Comparison of ENCODE assay signal across 7 cellular contexts in genomic region chr7:38660427-38661099, GRCh38. TPM values are rescaled to one million over a fixed set of nuclear protein-coding genes. Genes with fewer than 3 reads are reported as not detected.
DNase-seq lines count a peak whose midpoint lies in the region; ATAC-seq and TF ChIP-seq lines count a peak whose summit lies in the region.

No MANE protein-coding gene starts in this region.

- H3K9me3 ChIP-seq in neural progenitor cell (ENCODE audit: low read depth) = no peaks in the 10 kb centered on the region

- H2AFZ ChIP-seq in neural progenitor cell (replicated peaks) = no peak overlapping the region

- no peaks in the 10 kb centered on the region for H3K4me1 Mint-ChIP-seq in neural progenitor cell

- H3K4me3 ChIP-seq in neural progenitor cell = no peak overlapping the region

- H3F3A ChIP-seq in neural progenitor cell (ENCODE audit: low read depth) = no peaks in the 10 kb centered on the region

- H4K20me1 ChIP-seq in neural progenitor cell (ENCODE audit: low read depth) = no peaks in the 10 kb centered on the region

- H3K79me2 ChIP-seq in neural progenitor cell (ENCODE audit: low read depth) = no peaks in the 10 kb centered on the region

- no peaks in the 10 kb centered on the region for H3K36me3 Mint-ChIP-seq in neural progenitor cell

- H3K27ac Mint-ChIP-seq in neural progenitor cell = no peak overlapping the region

- no peak overlapping the region for H3K9ac ChIP-seq in neural progenitor cell

- H3K27me3 Mint-ChIP-seq in neural progenitor cell (ENCODE audit: insufficient read depth, low read depth) = no peaks in the 10 kb centered on the region

- ATAC-seq in GM21526 (IDR thresholded peaks at IDR 0.05; ENCODE audit: low FRiP score, unreplicated experiment) (peak; percentile 89), HG03108 (IDR thresholded peaks at IDR 0.05; ENCODE audit: unreplicated experiment) (no peak)

- H3K27me3 ChIP-seq in neural progenitor cell = no peaks in the 10 kb centered on the region

- no peaks in the 10 kb centered on the region for H3K4me1 ChIP-seq in neural progenitor cell

- H3K4me2 ChIP-seq in neural progenitor cell = no peak overlapping the region

- H3K36me3 ChIP-seq in neural progenitor cell = no peaks in the 10 kb centered on the region

- no peaks in the 10 kb centered on the region for H3K9me3 Mint-ChIP-seq in neural progenitor cell

- TF ChIP-seq CTCF in neural progenitor cell (IDR thresholded peaks at IDR 0.05) = peak; percentile 85

- H3K27ac ChIP-seq in neural progenitor cell = no peak overlapping the region

- DNase-seq in GF-D8 (lab: John Stamatoyannopoulos, UW) (peak; percentile 16), LHCN-M2 (ENCODE audit: low read depth) (peak; percentile 48), SK-N-DZ (ENCODE audit: low spot score) (peak; percentile 37), erythroblast (lab: John Stamatoyannopoulos, UW) (peak; percentile 22 to 45), neural progenitor cell (ENCODE audit: low spot score) (peak; percentile 73)

- H3K4me3 Mint-ChIP-seq in neural progenitor cell = no peak overlapping the region

- TF ChIP-seq POLR2A in erythroblast (IDR thresholded peaks at IDR 0.05; ENCODE audit: low read length) = no peak

RNA-seq across cellular contexts. Expression of gene AMPH, which starts 29.4 kb away (rescaled TPM):
- 0.06 and 0.19 TPM in 2 replicates for total RNA-seq in LHCN-M2 (2014; rRNA removed)
- polyA plus RNA-seq in LHCN-M2 (2012) = 0.05 TPM
- 3.2 and 4.2 TPM in 2 replicates for polyA plus RNA-seq in SK-N-DZ (2014; cell fraction: cytosol; rRNA removed)
- 3.5 and 3.8 TPM in 2 replicates for polyA plus RNA-seq in SK-N-DZ (2014; cell fraction: nucleus; rRNA removed)
- 21.2 and 22.8 TPM in 2 replicates for total RNA-seq in neural progenitor cell (ENCODE audit: low replicate concordance)

Comparison
In these comparisons a context has a peak if more than half of its experiments do, and no peak if none do; other contexts are left out.
1. DNase-seq: peak in every context shown above with its lines; median percentile 73 in neural progenitor cell; 48 in LHCN-M2; 37 in SK-N-DZ; 34 in erythroblast; 16 in GF-D8.
2. RNA of gene AMPH, which starts 29.4 kb away (total RNA-seq): 21.2 to 22.8 TPM in neural progenitor cell; 0.06 to 0.19 TPM in LHCN-M2; every median in the first group is over 10 times any median in the second.